Comparison of ENCODE assay signal across 11 cellular contexts in genomic region chr2:98438190-98439133, GRCh38. TPM values are rescaled to one million over a fixed set of nuclear protein-coding genes. Genes with fewer than 3 reads are reported as not detected.
DNase-seq lines count a peak whose midpoint lies in the region; ATAC-seq and TF ChIP-seq lines count a peak whose summit lies in the region.
"Had no signal": no experiment of that assay in that cellular context is flagged by ENCODE, and none has a peak within 500 bp of the region (broad histone marks: within the 10 kb centered on the region; RNA-seq: fewer than 3 reads in every experiment).

No MANE protein-coding gene starts in this region.

- no peak for TF ChIP-seq POLR2A in gastroesophageal sphincter (IDR thresholded peaks at IDR 0.05)

- TF ChIP-seq EP300 in gastroesophageal sphincter (IDR thresholded peaks at IDR 0.05) = no peak

- intact Hi-C loops in activated CD4-positive, alpha-beta memory T cell treated with anti-CD3 and anti-CD28 coated beads for 36 hours (cut with micrococcal nuclease) = loop anchor here (1.0 to 5.0 kb wide), 7 partner anchors 8 to 426 kb away; no protein-coding TSS in a partner anchor

- POLR2A ChIA-PET in activated CD4-positive, alpha-beta memory T cell treated with anti-CD3 and anti-CD28 coated beads for 36 hours (lab: Charles Lee) = no interaction called here

- H3K27ac ChIP-seq in gastroesophageal sphincter = no peak overlapping the region
- no peak overlapping the region for H3K27ac ChIP-seq in WERI-Rb-1
- H3K27ac ChIP-seq: skin epidermis had no signal

- H3K9me3 Mint-ChIP-seq in activated CD4-positive, alpha-beta memory T cell treated with anti-CD3 and anti-CD28 coated beads for 36 hours = peaks cover 20% of the 10 kb centered on the region

- H3K36me3 ChIP-seq in gastroesophageal sphincter (no peaks in the 10 kb centered on the region), WERI-Rb-1 (no peaks in the 10 kb centered on the region)

- TF ChIP-seq CTCF in gastroesophageal sphincter (IDR thresholded peaks at IDR 0.05) = no peak
- no peak for TF ChIP-seq CTCF in WERI-Rb-1 (IDR thresholded peaks at IDR 0.05; ENCODE audit: low read depth, low read length)

- H3K4me3 ChIP-seq in gastroesophageal sphincter (no peak overlapping the region), WERI-Rb-1 (ENCODE audit: low read depth, low read length) (no peak overlapping the region)
- H3K4me3 ChIP-seq: lung, skin epidermis had no signal

- DNase-seq in ELR (ENCODE audit: low read depth) (peak; percentile 5), WERI-Rb-1 (no peak)
- DNase-seq in activated CD4-positive, alpha-beta memory T cell treated with anti-CD3 and anti-CD28 coated beads for 36 hours = no peak
- no peak for DNase-seq in stimulated activated CD4-positive, alpha-beta T cell treated with anti-CD3 and anti-CD28 coated beads, Interleukin-15, amount 100 ng/mL, for 24 hours
- DNase-seq: activated CD4-positive, CD25-positive, alpha-beta regulatory T cell treated with anti-CD3 and anti-CD28 coated beads, Interleukin-2, amount 50 U/mL, for 72 hours had no signal

- H3K9me3 ChIP-seq in gastroesophageal sphincter (no peaks in the 10 kb centered on the region), WERI-Rb-1 (ENCODE audit: severe bottlenecking) (peaks cover 20% of the 10 kb centered on the region)

- no peaks in the 10 kb centered on the region for H3K27me3 ChIP-seq in gastroesophageal sphincter
- H3K27me3 ChIP-seq in WERI-Rb-1 (ENCODE audit: insufficient read depth, low read depth, severe bottlenecking) = no peaks in the 10 kb centered on the region

- H3K27me3 Mint-ChIP-seq in activated CD4-positive, alpha-beta memory T cell treated with anti-CD3 and anti-CD28 coated beads for 36 hours = no peaks in the 10 kb centered on the region

- H3K4me1 ChIP-seq in gastroesophageal sphincter = peaks cover 0 to 10% (median 0%) of the 10 kb centered on the region in 3 donors

- 67 to 71% methylated on average over 1 of the region's 1 CpG for WGBS in gastroesophageal sphincter (ENCODE audit: low coverage in 1 of 2), 2 donors

- CTCF ChIA-PET in activated CD4-positive, alpha-beta memory T cell treated with anti-CD3 and anti-CD28 coated beads for 36 hours (lab: Charles Lee) = no interaction called here

- H3K27ac Mint-ChIP-seq in activated CD4-positive, alpha-beta memory T cell treated with anti-CD3 and anti-CD28 coated beads for 36 hours = peak overlapping the region; percentile 73

- peaks cover 5% of the 10 kb centered on the region for H3K36me3 Mint-ChIP-seq in activated CD4-positive, alpha-beta memory T cell treated with anti-CD3 and anti-CD28 coated beads for 36 hours

- peak overlapping the region; percentile 8 for H3K4me3 Mint-ChIP-seq in activated CD4-positive, alpha-beta memory T cell treated with anti-CD3 and anti-CD28 coated beads for 36 hours

- peaks cover 27% of the 10 kb centered on the region for H3K4me1 Mint-ChIP-seq in activated CD4-positive, alpha-beta memory T cell treated with anti-CD3 and anti-CD28 coated beads for 36 hours (ENCODE audit: low read depth)

- peak; percentile 86 for ATAC-seq in GM19351 (IDR thresholded peaks at IDR 0.05; ENCODE audit: unreplicated experiment)
- ATAC-seq in HG02981 (IDR thresholded peaks at IDR 0.05; ENCODE audit: unreplicated experiment) = peak; percentile 97
- no peak for ATAC-seq in HG03025 (IDR thresholded peaks at IDR 0.05; ENCODE audit: low FRiP score, unreplicated experiment)
- no peak for ATAC-seq in gastroesophageal sphincter

RNA-seq across cellular contexts. Expression of gene INPP4A, which starts 6.2 kb away (rescaled TPM):
- 10 to 100 TPM; 40.7 to 42.0 TPM for total RNA-seq in activated CD4-positive, alpha-beta memory T cell treated with anti-CD3 and anti-CD28 coated beads for 36 hours
- 10 to 100 TPM; 30.2 to 45.1 (median 37.8) TPM for total RNA-seq in gastroesophageal sphincter

Comparison
In these comparisons a context has a peak if more than half of its experiments do, and no peak if none do; other contexts are left out.
1. ATAC-seq: peak in GM19351 (single experiment) and HG02981 (single experiment); none in HG03025 (single experiment) and gastroesophageal sphincter (single experiment).